18 cellular contexts compared by ENCODE assay signal in genomic region chr1:77469311-77469710, GRCh38.
"Had no signal": no experiment of that assay in that cellular context is flagged by ENCODE, and none has a peak within 500 bp of the region (broad histone marks: within the 10 kb centered on the region; RNA-seq: fewer than 3 reads in every experiment).

No MANE protein-coding gene starts in this region.

- H3K27me3 ChIP-seq: body of pancreas, esophagus squamous epithelium, foreskin keratinocyte, sigmoid colon, spleen, transverse colon, uterus had no signal

- ATAC-seq: activated CD4-positive, alpha-beta T cell treated with anti-CD3 and anti-CD28 coated beads for 36 hours; body of pancreas; foreskin keratinocyte; left lobe of liver; T-cell; WTC11 had no signal

- H3K27ac ChIP-seq: body of pancreas, esophagus squamous epithelium, foreskin keratinocyte, sigmoid colon, spleen, transverse colon, uterus had no signal

- H3K4me3 ChIP-seq: body of pancreas, esophagus squamous epithelium, lung, sigmoid colon, spleen, transverse colon, uterus had no signal

- H3K36me3 ChIP-seq: esophagus squamous epithelium, sigmoid colon, spleen, transverse colon, uterus had no signal

- DNase-seq: activated CD4-positive, alpha-beta T cell treated with anti-CD3 and anti-CD28 coated beads for 36 hours; activated CD4-positive, alpha-beta T cell treated with anti-CD3 and anti-CD28 coated beads, Interleukin-2, amount 50 U/mL, for 48 hours; activated naive CD8-positive, alpha-beta T cell treated with anti-CD3 and anti-CD28 coated beads for 36 hours; amygdala; body of pancreas; effector memory CD4-positive, alpha-beta T cell; esophagus squamous epithelium; foreskin keratinocyte; hippocampal formation; sigmoid colon; spleen; stimulated activated naive CD4-positive, alpha-beta T cell treated with Interleukin-2 at 50 U/mL for 16 hours; T-cell; transverse colon; uterus had no signal

- H3K9me3 ChIP-seq: body of pancreas, esophagus squamous epithelium, sigmoid colon, transverse colon, uterus had no signal

- H3K4me1 ChIP-seq: body of pancreas, esophagus squamous epithelium, foreskin keratinocyte, spleen, uterus had no signal
